ENCODE assay signal across 10 cellular contexts in genomic region chr1:114428083-114428754, GRCh38.
DNase-seq lines count a peak whose midpoint lies in the region; ATAC-seq and TF ChIP-seq lines count a peak whose summit lies in the region.
"Had no signal": no experiment of that assay in that cellular context is flagged by ENCODE, and none has a peak within 500 bp of the region (broad histone marks: within the 10 kb centered on the region; RNA-seq: fewer than 3 reads in every experiment).

No MANE protein-coding gene starts in this region.

- ATAC-seq in HG03460 (IDR thresholded peaks at IDR 0.05; ENCODE audit: unreplicated experiment) = no peak
- ATAC-seq in HG03025 (IDR thresholded peaks at IDR 0.05; ENCODE audit: low FRiP score, unreplicated experiment) = no peak

- TF ChIP-seq CTCF in GM10248 (IDR thresholded peaks at IDR 0.05; ENCODE audit: control extremely low read depth, extremely low read depth, low read depth, missing control alignments) = peak; percentile 4

- DNase-seq in ACHN = peak; percentile 22
- no peak for DNase-seq in GM10248 (ENCODE audit: extremely low spot score)
- DNase-seq in T follicular helper cell (ENCODE audit: low read depth) = peak; percentile 2
- DNase-seq in globus pallidus (ENCODE audit: low spot score) = peak; percentile 3
- DNase-seq in activated CD8-positive, alpha-beta memory T cell treated with anti-CD3 and anti-CD28 coated beads, Interleukin-2, amount 50 U/mL, for 48 hours = no peak
- DNase-seq in DMS79 treated with DMSO at 0.1 percent for 48 hours (lab: John Stamatoyannopoulos, UW) = no peak
- DNase-seq: cerebellar nuclear complex, NCI-H510A had no signal

- POLR2A ChIA-PET in GM10248 (lab: Yijun Ruan, JAX) = interaction anchor here (0.6 kb wide), 1 partner anchor 23 kb away, joined by 4 read pairs; no protein-coding TSS in a partner anchor

- CTCF ChIA-PET in GM10248 (lab: Yijun Ruan, JAX) = interaction anchor here (0.6 to 2.1 kb wide), 11 partner anchors 9 to 83 kb away, joined by 3 to 8 read pairs (median 4); no protein-coding TSS in a partner anchor

- in situ Hi-C loops in ACHN (cut with HindIII; ENCODE audit: low pct_ligation_motif_present, low pct_unique_long_range_greater_than_20kb, low sequenced_read_pairs) = no loop called here

Comparison
In these comparisons a context has a peak if more than half of its experiments do, and no peak if none do; other contexts are left out.
1. DNase-seq: peak in ACHN (single experiment), T follicular helper cell (single experiment) and globus pallidus (single experiment); none in GM10248 (single experiment), activated CD8-positive, alpha-beta memory T cell treated with anti-CD3 and anti-CD28 coated beads, Interleukin-2, amount 50 U/mL, for 48 hours (single experiment) and DMS79 treated with DMSO at 0.1 percent for 48 hours (single experiment).